11 cellular contexts compared by ENCODE assay signal in genomic region chr15:57496946-57497944, GRCh38.
DNase-seq lines count a peak whose midpoint lies in the region; ATAC-seq and TF ChIP-seq lines count a peak whose summit lies in the region.
"Had no signal": no experiment of that assay in that cellular context is flagged by ENCODE, and none has a peak within 500 bp of the region (broad histone marks: within the 10 kb centered on the region; RNA-seq: fewer than 3 reads in every experiment).

No MANE protein-coding gene starts in this region.

- POLR2A ChIA-PET in WTC11 (lab: Charles Lee): no interaction called here

- peak overlapping the region; percentile 56 for H3K9ac ChIP-seq in mesendoderm (ENCODE audit: low read length)

- no peak overlapping the region for H3K4me2 ChIP-seq in mesendoderm (ENCODE audit: low read length)

- H2AK5ac ChIP-seq in mesendoderm (ENCODE audit: low read length): peak overlapping the region; percentile 99

- CTCF ChIA-PET in WTC11 (lab: Charles Lee): interaction anchor here (0.6 to 0.9 kb wide), 2 partner anchors 30 to 45 kb away, joined by 3 to 5 read pairs; no protein-coding TSS in a partner anchor

- H4K8ac ChIP-seq in mesendoderm (ENCODE audit: low read depth, low read length): no peak overlapping the region

- H3K4me1 ChIP-seq in mesendoderm (ENCODE audit: control insufficient read depth, low read depth, low read length): peaks cover 42% of the 10 kb centered on the region

- peaks cover 2% of the 10 kb centered on the region for H3K79me1 ChIP-seq in mesendoderm (ENCODE audit: low read length)

- peak overlapping the region; percentile 84 for H3K56ac ChIP-seq in mesendoderm (ENCODE audit: low read length)

- H4K5ac ChIP-seq in mesendoderm (ENCODE audit: low read length): peak overlapping the region; percentile 5

- no CpG with 5 or more reads among the region's 16 CpGs for WGBS in mesendoderm (ENCODE audit: extremely low coverage, insufficient coverage, low lambda C conversion rate)

- H2BK15ac ChIP-seq in mesendoderm (replicated peaks; ENCODE audit: low read depth): no peak overlapping the region

- DNase-seq in COLO668 (lab: John Stamatoyannopoulos, UW; ENCODE audit: unreplicated experiment) (peak; percentile 90), NCI-H1436 (lab: John Stamatoyannopoulos, UW) (peak; percentile 78), WTC11 (ENCODE audit: low spot score) (no peak), mesendoderm (peak; percentile 82), AG08396 (ENCODE audit: low spot score) (no peak), T1000 (lab: John Stamatoyannopoulos, UW) (no peak), nephron progenitor cell (no peak)
- DNase-seq: activated T-cell treated with anti-CD3 and anti-CD28 coated beads, Interleukin-2, amount 50 U/mL, for 24 hours; naive thymus-derived CD8-positive, alpha-beta T cell; stimulated activated naive B cell treated with anti-CD40 and anti-IgM and Interleukin-4, amounts not matched to agents 10 μg/mL and 1 μg/mL and 100 μg/mL, for 72 hours had no signal

- peak overlapping the region; percentile 75 for H3K4ac ChIP-seq in mesendoderm (ENCODE audit: low read depth, low read length)

- H2BK120ac ChIP-seq in mesendoderm (ENCODE audit: low read depth, low read length): peak overlapping the region; percentile 79

- H3K4me1 Mint-ChIP-seq in WTC11 (peaks cover 26% of the 10 kb centered on the region), nephron progenitor cell (peaks cover 47% of the 10 kb centered on the region)

- H3K27me3 ChIP-seq in mesendoderm (ENCODE audit: insufficient read depth, low read length, poor library complexity): no peaks in the 10 kb centered on the region

- peak; percentile 29 for ATAC-seq in WTC11
- ATAC-seq in GM18873 (IDR thresholded peaks at IDR 0.05; ENCODE audit: low FRiP score, unreplicated experiment): no peak
- ATAC-seq: naive thymus-derived CD8-positive, alpha-beta T cell; stimulated activated naive B cell treated with anti-CD40 and anti-IgM and Interleukin-4, amounts not matched to agents 10 μg/mL and 1 μg/mL and 100 μg/mL, for 72 hours had no signal

- H3K4me3 ChIP-seq in mesendoderm (ENCODE audit: low read length): no peak overlapping the region

- H3K9me3 Mint-ChIP-seq in WTC11 (no peaks in the 10 kb centered on the region), nephron progenitor cell (no peaks in the 10 kb centered on the region)
- H3K9me3 Mint-ChIP-seq: activated T-cell treated with anti-CD3 and anti-CD28 coated beads, Interleukin-2, amount 50 U/mL, for 24 hours; naive thymus-derived CD8-positive, alpha-beta T cell; stimulated activated naive B cell treated with anti-CD40 and anti-IgM and Interleukin-4, amounts not matched to agents 10 μg/mL and 1 μg/mL and 100 μg/mL, for 72 hours had no signal

- peak overlapping the region; percentile 78 for H3K18ac ChIP-seq in mesendoderm (ENCODE audit: low read length)

- H3K79me2 ChIP-seq in mesendoderm (ENCODE audit: control insufficient read depth, insufficient read depth, low read length): no peaks in the 10 kb centered on the region

- H3K27ac Mint-ChIP-seq in WTC11 (0 out of 2 replicates have a peak overlapping the region, but pooled peaks have one; percentile 63), nephron progenitor cell (no peak overlapping the region)
- H3K27ac Mint-ChIP-seq: activated T-cell treated with anti-CD3 and anti-CD28 coated beads, Interleukin-2, amount 50 U/mL, for 24 hours; naive thymus-derived CD8-positive, alpha-beta T cell; stimulated activated naive B cell treated with anti-CD40 and anti-IgM and Interleukin-4, amounts not matched to agents 10 μg/mL and 1 μg/mL and 100 μg/mL, for 72 hours had no signal

- peak overlapping the region; percentile 90 for H3K27ac ChIP-seq in mesendoderm (ENCODE audit: low read depth, low read length)

- H3K4me3 Mint-ChIP-seq in WTC11 (no peak overlapping the region), nephron progenitor cell (no peak overlapping the region)
- H3K4me3 Mint-ChIP-seq: activated T-cell treated with anti-CD3 and anti-CD28 coated beads, Interleukin-2, amount 50 U/mL, for 24 hours; naive thymus-derived CD8-positive, alpha-beta T cell; stimulated activated naive B cell treated with anti-CD40 and anti-IgM and Interleukin-4, amounts not matched to agents 10 μg/mL and 1 μg/mL and 100 μg/mL, for 72 hours had no signal

- no peaks in the 10 kb centered on the region for H3K27me3 Mint-ChIP-seq in WTC11 (ENCODE audit: low read depth)
- peaks cover 11% of the 10 kb centered on the region for H3K27me3 Mint-ChIP-seq in nephron progenitor cell (ENCODE audit: low read depth, poor library complexity)
- H3K27me3 Mint-ChIP-seq: stimulated activated naive B cell treated with anti-CD40 and anti-IgM and Interleukin-4, amounts not matched to agents 10 μg/mL and 1 μg/mL and 100 μg/mL, for 72 hours had no signal

- no peaks in the 10 kb centered on the region for H3K36me3 ChIP-seq in mesendoderm (ENCODE audit: control insufficient read depth, insufficient read depth, low read length)

- peak overlapping the region; percentile 75 for H3K23ac ChIP-seq in mesendoderm (ENCODE audit: low read length)

- TF ChIP-seq CTCF in WTC11 (IDR thresholded peaks at IDR 0.05): no peak
- TF ChIP-seq CTCF in nephron progenitor cell (IDR thresholded peaks at IDR 0.05): no peak

- peaks cover 5% of the 10 kb centered on the region for H3K36me3 Mint-ChIP-seq in WTC11
- no peaks in the 10 kb centered on the region for H3K36me3 Mint-ChIP-seq in nephron progenitor cell (ENCODE audit: low read depth)
- H3K36me3 Mint-ChIP-seq: naive thymus-derived CD8-positive, alpha-beta T cell; stimulated activated naive B cell treated with anti-CD40 and anti-IgM and Interleukin-4, amounts not matched to agents 10 μg/mL and 1 μg/mL and 100 μg/mL, for 72 hours had no signal

- peak overlapping the region; percentile 94 for H2BK5ac ChIP-seq in mesendoderm (ENCODE audit: low read length)

TF ChIP-seq in WTC11, 78 proteins besides CTCF, POLR2A, EP300 and RAD21:
- TF ChIP-seq GABPB1 (CRISPR knock-in tag; IDR thresholded peaks at IDR 0.05): peak; percentile 66
- no peak for TF ChIP-seq ZNF423 (CRISPR knock-in tag; IDR thresholded peaks at IDR 0.05)

Comparison
In these comparisons a context has a peak if more than half of its experiments do, and no peak if none do; other contexts are left out.
1. DNase-seq: peak in COLO668 (single experiment), NCI-H1436 (single experiment) and mesendoderm (single experiment); none in WTC11 (single experiment), AG08396 (single experiment), T1000 (single experiment) and nephron progenitor cell (single experiment).